42 cellular contexts compared by ENCODE assay signal in the genomic region with DNA sequence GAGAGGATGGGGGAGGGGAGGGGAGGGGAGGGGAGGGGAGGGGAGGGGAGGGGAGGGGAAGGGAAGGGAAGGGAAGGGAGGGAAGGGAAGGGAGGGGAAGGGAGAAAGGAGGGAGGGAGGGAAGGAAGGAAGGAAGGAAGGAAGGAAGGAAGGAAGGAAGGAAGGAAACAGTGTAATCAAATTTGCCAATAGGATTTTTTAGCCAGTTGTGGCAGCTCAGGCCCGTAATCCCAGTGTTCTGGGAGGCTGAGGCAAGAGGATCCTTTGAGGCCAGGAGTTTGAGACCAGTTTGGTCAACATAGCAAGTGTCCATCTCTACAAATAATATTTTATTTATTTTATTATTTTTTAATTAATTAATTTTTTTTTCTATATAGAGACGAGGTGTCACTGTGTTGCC. TPM values are rescaled to one million over a fixed set of nuclear protein-coding genes. Genes with fewer than 3 reads are reported as not detected.
"Had no signal": no experiment of that assay in that cellular context is flagged by ENCODE, and none has a peak within 500 bp of the region (broad histone marks: within the 10 kb centered on the region; RNA-seq: fewer than 3 reads in every experiment).

No MANE protein-coding gene starts in this region.

- H3K4me3 ChIP-seq: adrenal gland, ascending aorta, body of pancreas, breast epithelium, cardiac muscle cell had no signal

- H3K9me3 Mint-ChIP-seq: activated naive CD4-positive, alpha-beta T cell treated with anti-CD3 and anti-CD28 coated beads for 36 hours; activated naive CD4-positive, alpha-beta T cell treated with anti-CD3 and anti-CD28 coated beads, Interleukin-2, amount 10 ng/mL, durations not matched to agents 7 days and 5 days; activated naive CD4-positive, alpha-beta T cell treated with anti-CD3 and anti-CD28 coated beads, Interleukin-2, amount 50 U/mL, for 24 hours; activated naive CD4-positive, alpha-beta T cell treated with anti-CD3 and anti-CD28 coated beads, Interleukin-2, amount 50 U/mL, for 72 hours; activated naive CD8-positive, alpha-beta T cell treated with anti-CD3 and anti-CD28 coated beads for 36 hours; activated naive CD8-positive, alpha-beta T cell treated with anti-CD3 and anti-CD28 coated beads, Interleukin-2, amount 10 ng/mL, durations not matched to agents 7 days and 5 days; activated naive CD8-positive, alpha-beta T cell treated with anti-CD3 and anti-CD28 coated beads, Interleukin-2, amount 50 U/mL, for 24 hours; activated T-cell treated with anti-CD3 and anti-CD28 coated beads, Interleukin-2, amount 50 U/mL, for 24 hours; activated T-cell treated with anti-CD3 and anti-CD28 coated beads, Interleukin-2, amount 50 U/mL, for 4 hours; activated T-cell treated with anti-CD3 and anti-CD28 coated beads, Interleukin-2, amount 50 U/mL, for 72 hours; activated T-helper 1 cell treated with anti-CD3 and anti-CD28 coated beads, Interleukin-12 subunit alpha, Interleukin-12 subunit beta, Interleukin-2, Interleukin-4 antibody, amounts not matched to agents 30 ng/mL and 10 ng/mL and 1 ng/mL, durations not matched to agents 14 hours and 24 hours and 36 hours; activated T-helper 17 cell treated with anti-CD3 and anti-CD28 coated beads, Interleukin-2, amount 50 U/mL, for 72 hours; activated T-helper 2 cell treated with anti-CD3 and anti-CD28 coated beads, Interferon-gamma antibody, Interleukin-2, Interleukin-4, amounts not matched to agents 10 μg/mL and 5 μg/mL and 100 μg/mL, durations not matched to agents 14 hours and 24 hours and 36 hours; brain; central memory CD8-positive, alpha-beta T cell had no signal

- FAIRE-seq: astrocyte, bronchial epithelial cell had no signal

- H3K27ac ChIP-seq: adrenal gland, ascending aorta, body of pancreas, brain microvascular endothelial cell, breast epithelium, cardiac muscle cell had no signal

- H3K36me3 ChIP-seq: adrenal gland, ascending aorta, brain microvascular endothelial cell, breast epithelium, cardiac muscle cell had no signal

- ATAC-seq: activated naive CD4-positive, alpha-beta T cell treated with anti-CD3 and anti-CD28 coated beads, Interleukin-2, amount 50 U/mL, for 72 hours; activated naive CD8-positive, alpha-beta T cell treated with anti-CD3 and anti-CD28 coated beads, Interleukin-2, amount 50 U/mL, for 24 hours; activated T-cell treated with anti-CD3 and anti-CD28 coated beads, Interleukin-2, amount 50 U/mL, for 4 hours; activated T-cell treated with anti-CD3 and anti-CD28 coated beads, Interleukin-2, amount 50 U/mL, for 72 hours; activated T-helper 17 cell treated with anti-CD3 and anti-CD28 coated beads, Interleukin-2, amount 50 U/mL, for 72 hours; body of pancreas had no signal

- H3K36me3 Mint-ChIP-seq: activated naive CD4-positive, alpha-beta T cell treated with anti-CD3 and anti-CD28 coated beads, Interleukin-2, amount 10 ng/mL, durations not matched to agents 7 days and 5 days; activated naive CD4-positive, alpha-beta T cell treated with anti-CD3 and anti-CD28 coated beads, Interleukin-2, amount 50 U/mL, for 24 hours; activated naive CD4-positive, alpha-beta T cell treated with anti-CD3 and anti-CD28 coated beads, Interleukin-2, amount 50 U/mL, for 72 hours; activated naive CD8-positive, alpha-beta T cell; activated naive CD8-positive, alpha-beta T cell treated with anti-CD3 and anti-CD28 coated beads for 36 hours; activated naive CD8-positive, alpha-beta T cell treated with anti-CD3 and anti-CD28 coated beads, Interleukin-2, amount 10 ng/mL, durations not matched to agents 7 days and 5 days; brain had no signal

- H3K27me3 ChIP-seq: adrenal gland, ascending aorta, body of pancreas, brain microvascular endothelial cell, breast epithelium, cardiac muscle cell had no signal

- H3K27ac Mint-ChIP-seq: activated naive CD4-positive, alpha-beta T cell treated with anti-CD3 and anti-CD28 coated beads for 36 hours; activated naive CD4-positive, alpha-beta T cell treated with anti-CD3 and anti-CD28 coated beads, Interleukin-2, amount 10 ng/mL, durations not matched to agents 7 days and 5 days; activated naive CD4-positive, alpha-beta T cell treated with anti-CD3 and anti-CD28 coated beads, Interleukin-2, amount 50 U/mL, for 24 hours; activated naive CD4-positive, alpha-beta T cell treated with anti-CD3 and anti-CD28 coated beads, Interleukin-2, amount 50 U/mL, for 72 hours; activated naive CD8-positive, alpha-beta T cell; activated naive CD8-positive, alpha-beta T cell treated with anti-CD3 and anti-CD28 coated beads for 36 hours; activated naive CD8-positive, alpha-beta T cell treated with anti-CD3 and anti-CD28 coated beads, Interleukin-2, amount 10 ng/mL, durations not matched to agents 7 days and 5 days; activated naive CD8-positive, alpha-beta T cell treated with anti-CD3 and anti-CD28 coated beads, Interleukin-2, amount 50 U/mL, for 24 hours; activated T-cell treated with anti-CD3 and anti-CD28 coated beads, Interleukin-2, amount 50 U/mL, for 24 hours; activated T-cell treated with anti-CD3 and anti-CD28 coated beads, Interleukin-2, amount 50 U/mL, for 72 hours; activated T-helper 1 cell treated with anti-CD3 and anti-CD28 coated beads, Interleukin-12 subunit alpha, Interleukin-12 subunit beta, Interleukin-2, Interleukin-4 antibody, amounts not matched to agents 30 ng/mL and 10 ng/mL and 1 ng/mL, durations not matched to agents 14 hours and 24 hours and 36 hours; activated T-helper 17 cell treated with anti-CD3 and anti-CD28 coated beads, Interleukin-2, amount 50 U/mL, for 72 hours; activated T-helper 2 cell treated with anti-CD3 and anti-CD28 coated beads, Interferon-gamma antibody, Interleukin-2, Interleukin-4, amounts not matched to agents 10 μg/mL and 5 μg/mL and 100 μg/mL, durations not matched to agents 14 hours and 24 hours and 36 hours; brain had no signal

- H3K4me1 Mint-ChIP-seq: activated naive CD4-positive, alpha-beta T cell treated with anti-CD3 and anti-CD28 coated beads, Interleukin-2, amount 10 ng/mL, durations not matched to agents 7 days and 5 days; activated naive CD4-positive, alpha-beta T cell treated with anti-CD3 and anti-CD28 coated beads, Interleukin-2, amount 50 U/mL, for 24 hours; activated T-helper 17 cell treated with anti-CD3 and anti-CD28 coated beads, Interleukin-2, amount 50 U/mL, for 72 hours; brain had no signal

- DNase-seq: activated effector memory CD4-positive, alpha-beta T cell treated with anti-CD3 and anti-CD28 coated beads, Interleukin-2, amount 50 U/mL, for 16 hours; activated effector memory CD4-positive, alpha-beta T cell treated with Interleukin-2 at 50 U/mL for 16 hours; activated gamma-delta T cell; activated gamma-delta T cell treated with Interleukin-2 at 50 U/mL for 16 hours; activated naive CD4-positive, alpha-beta T cell; activated naive CD4-positive, alpha-beta T cell treated with anti-CD3 and anti-CD28 coated beads for 36 hours; activated naive CD4-positive, alpha-beta T cell treated with anti-CD3 and anti-CD28 coated beads, Interleukin-2, amount 10 ng/mL, durations not matched to agents 7 days and 5 days; activated naive CD4-positive, alpha-beta T cell treated with anti-CD3 and anti-CD28 coated beads, Interleukin-2, amount 50 U/mL, for 16 hours; activated naive CD4-positive, alpha-beta T cell treated with Interleukin-2 at 50 U/mL for 16 hours; activated naive CD8-positive, alpha-beta T cell treated with anti-CD3 and anti-CD28 coated beads for 36 hours; activated naive CD8-positive, alpha-beta T cell treated with anti-CD3 and anti-CD28 coated beads, Interleukin-2, amount 10 ng/mL, durations not matched to agents 7 days and 5 days; activated naive CD8-positive, alpha-beta T cell treated with anti-CD3 and anti-CD28 coated beads, Interleukin-2, amount 50 U/mL, for 24 hours; activated T-cell treated with anti-CD3 and anti-CD28 coated beads, Interleukin-2, amount 50 U/mL, for 24 hours; activated T-cell treated with anti-CD3 and anti-CD28 coated beads, Interleukin-2, amount 50 U/mL, for 4 hours; activated T-cell treated with anti-CD3 and anti-CD28 coated beads, Interleukin-2, amount 50 U/mL, for 48 hours; activated T-cell treated with anti-CD3 and anti-CD28 coated beads, Interleukin-2, amount 50 U/mL, for 72 hours; adrenal gland; amniotic stem cell; amygdala; anterior cingulate cortex; aorta; body of pancreas; brain microvascular endothelial cell; caudate nucleus; central memory CD4-positive, alpha-beta T cell; cerebellar nuclear complex had no signal

- H3K27me3 Mint-ChIP-seq: activated naive CD4-positive, alpha-beta T cell treated with anti-CD3 and anti-CD28 coated beads, Interleukin-2, amount 50 U/mL, for 24 hours; activated naive CD8-positive, alpha-beta T cell; activated naive CD8-positive, alpha-beta T cell treated with anti-CD3 and anti-CD28 coated beads, Interleukin-2, amount 50 U/mL, for 24 hours; activated T-cell treated with anti-CD3 and anti-CD28 coated beads, Interleukin-2, amount 50 U/mL, for 24 hours; activated T-helper 17 cell treated with anti-CD3 and anti-CD28 coated beads, Interleukin-2, amount 50 U/mL, for 72 hours; central memory CD8-positive, alpha-beta T cell had no signal

- H3K4me3 Mint-ChIP-seq: activated naive CD4-positive, alpha-beta T cell treated with anti-CD3 and anti-CD28 coated beads for 36 hours; activated naive CD4-positive, alpha-beta T cell treated with anti-CD3 and anti-CD28 coated beads, Interleukin-2, amount 10 ng/mL, durations not matched to agents 7 days and 5 days; activated naive CD4-positive, alpha-beta T cell treated with anti-CD3 and anti-CD28 coated beads, Interleukin-2, amount 50 U/mL, for 24 hours; activated naive CD8-positive, alpha-beta T cell; activated naive CD8-positive, alpha-beta T cell treated with anti-CD3 and anti-CD28 coated beads for 36 hours; activated naive CD8-positive, alpha-beta T cell treated with anti-CD3 and anti-CD28 coated beads, Interleukin-2, amount 10 ng/mL, durations not matched to agents 7 days and 5 days; activated naive CD8-positive, alpha-beta T cell treated with anti-CD3 and anti-CD28 coated beads, Interleukin-2, amount 50 U/mL, for 24 hours; activated T-cell treated with anti-CD3 and anti-CD28 coated beads, Interleukin-2, amount 50 U/mL, for 24 hours; activated T-cell treated with anti-CD3 and anti-CD28 coated beads, Interleukin-2, amount 50 U/mL, for 4 hours; activated T-cell treated with anti-CD3 and anti-CD28 coated beads, Interleukin-2, amount 50 U/mL, for 72 hours; activated T-helper 1 cell treated with anti-CD3 and anti-CD28 coated beads, Interleukin-12 subunit alpha, Interleukin-12 subunit beta, Interleukin-2, Interleukin-4 antibody, amounts not matched to agents 30 ng/mL and 10 ng/mL and 1 ng/mL, durations not matched to agents 14 hours and 24 hours and 36 hours; activated T-helper 17 cell treated with anti-CD3 and anti-CD28 coated beads, Interleukin-2, amount 50 U/mL, for 72 hours; brain; central memory CD8-positive, alpha-beta T cell had no signal

- H3K9me3 ChIP-seq: adrenal gland, ascending aorta, body of pancreas, breast epithelium had no signal

- H3K4me1 ChIP-seq: adrenal gland, ascending aorta, body of pancreas, breast epithelium had no signal

RNA-seq across cellular contexts. Expression of a gene that starts 19.4 kb away (rescaled TPM):
- total RNA-seq: activated naive CD4-positive, alpha-beta T cell treated with anti-CD3 and anti-CD28 coated beads for 36 hours; activated naive CD4-positive, alpha-beta T cell treated with anti-CD3 and anti-CD28 coated beads, Interleukin-2, amount 50 U/mL, for 72 hours; activated naive CD8-positive, alpha-beta T cell treated with anti-CD3 and anti-CD28 coated beads for 36 hours; activated naive CD8-positive, alpha-beta T cell treated with anti-CD3 and anti-CD28 coated beads, Interleukin-2, amount 10 ng/mL, durations not matched to agents 7 days and 5 days; activated T-cell treated with anti-CD3 and anti-CD28 coated beads, Interleukin-2, amount 50 U/mL, for 4 hours; activated T-cell treated with anti-CD3 and anti-CD28 coated beads, Interleukin-2, amount 50 U/mL, for 72 hours; activated T-helper 1 cell treated with anti-CD3 and anti-CD28 coated beads, Interleukin-12 subunit alpha, Interleukin-12 subunit beta, Interleukin-2, Interleukin-4 antibody, amounts not matched to agents 30 ng/mL and 10 ng/mL and 1 ng/mL, durations not matched to agents 14 hours and 24 hours and 36 hours; activated T-helper 17 cell treated with anti-CD3 and anti-CD28 coated beads, Interleukin-2, amount 50 U/mL, for 72 hours; activated T-helper 2 cell treated with anti-CD3 and anti-CD28 coated beads, Interferon-gamma antibody, Interleukin-2, Interleukin-4, amounts not matched to agents 10 μg/mL and 5 μg/mL and 100 μg/mL, durations not matched to agents 14 hours and 24 hours and 36 hours; adrenal gland; ascending aorta; astrocyte; body of pancreas; bronchial epithelial cell; cerebellum; chondrocyte had no signal
- polyA plus RNA-seq: adrenal gland, cardiac muscle cell had no signal

RNA-seq across cellular contexts. Expression of a gene that starts 52.5 kb away (rescaled TPM):
- total RNA-seq: activated naive CD4-positive, alpha-beta T cell treated with anti-CD3 and anti-CD28 coated beads for 36 hours; activated naive CD4-positive, alpha-beta T cell treated with anti-CD3 and anti-CD28 coated beads, Interleukin-2, amount 50 U/mL, for 72 hours; activated naive CD8-positive, alpha-beta T cell treated with anti-CD3 and anti-CD28 coated beads for 36 hours; activated naive CD8-positive, alpha-beta T cell treated with anti-CD3 and anti-CD28 coated beads, Interleukin-2, amount 10 ng/mL, durations not matched to agents 7 days and 5 days; activated T-cell treated with anti-CD3 and anti-CD28 coated beads, Interleukin-2, amount 50 U/mL, for 4 hours; activated T-cell treated with anti-CD3 and anti-CD28 coated beads, Interleukin-2, amount 50 U/mL, for 72 hours; activated T-helper 1 cell treated with anti-CD3 and anti-CD28 coated beads, Interleukin-12 subunit alpha, Interleukin-12 subunit beta, Interleukin-2, Interleukin-4 antibody, amounts not matched to agents 30 ng/mL and 10 ng/mL and 1 ng/mL, durations not matched to agents 14 hours and 24 hours and 36 hours; activated T-helper 17 cell treated with anti-CD3 and anti-CD28 coated beads, Interleukin-2, amount 50 U/mL, for 72 hours; activated T-helper 2 cell treated with anti-CD3 and anti-CD28 coated beads, Interferon-gamma antibody, Interleukin-2, Interleukin-4, amounts not matched to agents 10 μg/mL and 5 μg/mL and 100 μg/mL, durations not matched to agents 14 hours and 24 hours and 36 hours; ascending aorta; astrocyte; bronchial epithelial cell; cardiac muscle cell; cardiac septum; cerebellum; chondrocyte had no signal
- polyA plus RNA-seq: cardiac muscle cell had no signal
